In genomic region chr3:48225587-48225986, GRCh38 we compare ENCODE assay signal across 28 cellular contexts.
"Had no signal": no experiment of that assay in that cellular context is flagged by ENCODE, and none has a peak within 500 bp of the region (broad histone marks: within the 10 kb centered on the region; RNA-seq: fewer than 3 reads in every experiment).

No MANE protein-coding gene starts in this region.

- DNase-seq: activated CD4-positive, alpha-beta T cell treated with anti-CD3 and anti-CD28 coated beads for 1 hour; activated CD8-positive, alpha-beta memory T cell treated with anti-CD3 and anti-CD28 coated beads, Interleukin-2, amount 10 ng/mL, durations not matched to agents 7 days and 5 days; activated CD8-positive, alpha-beta T cell treated with anti-CD3 and anti-CD28 coated beads, Interleukin-2, amount 10 ng/mL, durations not matched to agents 7 days and 5 days; activated naive CD8-positive, alpha-beta T cell treated with anti-CD3 and anti-CD28 coated beads, Interleukin-2, amount 50 U/mL, for 24 hours; activated T-cell treated with anti-CD3 and anti-CD28 coated beads, Interleukin-2, amount 50 U/mL, for 48 hours; central memory CD4-positive, alpha-beta T cell; effector CD8-positive, alpha-beta T cell; gastrocnemius medialis; glutamatergic neuron; left ventricle myocardium inferior; nephron progenitor cell; nucleus accumbens; pancreas; retina; sigmoid colon; small intestine; stimulated activated CD4-positive, alpha-beta T cell treated with anti-CD3 and anti-CD28 coated beads, Interleukin-1b, Interleukin-23, amount 100 ng/mL, for 48 hours; stimulated activated naive CD4-positive, alpha-beta T cell treated with Interleukin-2 at 50 U/mL for 16 hours; T-helper 9 cell had no signal

- H3K9me3 Mint-ChIP-seq: activated naive CD4-positive, alpha-beta T cell treated with anti-CD3 and anti-CD28 coated beads, Interleukin-2, amount 50 U/mL, for 24 hours; activated naive CD8-positive, alpha-beta T cell treated with anti-CD3 and anti-CD28 coated beads, Interleukin-2, amount 50 U/mL, for 24 hours; activated T-helper 2 cell treated with anti-CD3 and anti-CD28 coated beads, Interferon-gamma antibody, Interleukin-2, Interleukin-4, amounts not matched to agents 10 μg/mL and 5 μg/mL and 100 μg/mL, durations not matched to agents 14 hours and 24 hours and 36 hours; dendritic cell treated with granulocyte-macrophage colony-stimulating factor and Interleukin-4, amounts not matched to agents 40 ng/mL and 50 ng/mL, for 4 days; nephron progenitor cell; T-helper 1 cell treated with Interleukin-12 subunit alpha and Interleukin-12 subunit beta and Interleukin-4 antibody, amounts not matched to agents 30 μg/mL and 1 μg/mL, for 36 hours had no signal

- H3K4me1 Mint-ChIP-seq: nephron progenitor cell had no signal

- H3K9me3 ChIP-seq: breast epithelium, gastrocnemius medialis, left ventricle myocardium inferior, pancreas, prostate gland, sigmoid colon, tibial nerve had no signal

- H3K4me3 ChIP-seq: breast epithelium, gastrocnemius medialis, left ventricle myocardium inferior, lung, pancreas, prostate gland, sigmoid colon, tibial nerve had no signal

- ATAC-seq: activated CD8-positive, alpha-beta memory T cell treated with anti-CD3 and anti-CD28 coated beads, Interleukin-2, amount 10 ng/mL, durations not matched to agents 7 days and 5 days; activated CD8-positive, alpha-beta T cell treated with anti-CD3 and anti-CD28 coated beads, Interleukin-2, amount 10 ng/mL, durations not matched to agents 7 days and 5 days; activated naive CD8-positive, alpha-beta T cell treated with anti-CD3 and anti-CD28 coated beads, Interleukin-2, amount 50 U/mL, for 24 hours; gastrocnemius medialis; pancreas had no signal

- H3K27me3 Mint-ChIP-seq: activated naive CD4-positive, alpha-beta T cell treated with anti-CD3 and anti-CD28 coated beads, Interleukin-2, amount 50 U/mL, for 24 hours; dendritic cell treated with granulocyte-macrophage colony-stimulating factor and Interleukin-4, amounts not matched to agents 40 ng/mL and 50 ng/mL, for 4 days had no signal

- H3K27me3 ChIP-seq: breast epithelium, gastrocnemius medialis, pancreas, sigmoid colon, tibial nerve had no signal

- H3K36me3 ChIP-seq: breast epithelium, gastrocnemius medialis, left ventricle myocardium inferior, pancreas, prostate gland, sigmoid colon, tibial nerve had no signal

- H3K4me3 Mint-ChIP-seq: activated CD8-positive, alpha-beta memory T cell treated with anti-CD3 and anti-CD28 coated beads, Interleukin-2, amount 10 ng/mL, durations not matched to agents 7 days and 5 days; activated CD8-positive, alpha-beta T cell treated with anti-CD3 and anti-CD28 coated beads, Interleukin-2, amount 10 ng/mL, durations not matched to agents 7 days and 5 days; activated naive CD4-positive, alpha-beta T cell treated with anti-CD3 and anti-CD28 coated beads, Interleukin-2, amount 50 U/mL, for 24 hours; activated naive CD8-positive, alpha-beta T cell treated with anti-CD3 and anti-CD28 coated beads, Interleukin-2, amount 50 U/mL, for 24 hours; dendritic cell treated with granulocyte-macrophage colony-stimulating factor and Interleukin-4, amounts not matched to agents 40 ng/mL and 50 ng/mL, for 4 days; nephron progenitor cell; T-helper 1 cell treated with Interleukin-12 subunit alpha and Interleukin-12 subunit beta and Interleukin-4 antibody, amounts not matched to agents 30 μg/mL and 1 μg/mL, for 36 hours had no signal

- H3K27ac ChIP-seq: breast epithelium, gastrocnemius medialis, left ventricle myocardium inferior, pancreas, prostate gland, sigmoid colon, tibial nerve, VCaP had no signal

- H3K36me3 Mint-ChIP-seq: activated CD8-positive, alpha-beta memory T cell treated with anti-CD3 and anti-CD28 coated beads, Interleukin-2, amount 10 ng/mL, durations not matched to agents 7 days and 5 days; activated naive CD4-positive, alpha-beta T cell treated with anti-CD3 and anti-CD28 coated beads, Interleukin-2, amount 50 U/mL, for 24 hours had no signal

- H3K4me1 ChIP-seq: breast epithelium, gastrocnemius medialis, left ventricle myocardium inferior, pancreas, prostate gland, sigmoid colon, tibial nerve had no signal

- H3K27ac Mint-ChIP-seq: activated CD8-positive, alpha-beta memory T cell treated with anti-CD3 and anti-CD28 coated beads, Interleukin-2, amount 10 ng/mL, durations not matched to agents 7 days and 5 days; activated CD8-positive, alpha-beta T cell treated with anti-CD3 and anti-CD28 coated beads, Interleukin-2, amount 10 ng/mL, durations not matched to agents 7 days and 5 days; activated naive CD4-positive, alpha-beta T cell treated with anti-CD3 and anti-CD28 coated beads, Interleukin-2, amount 50 U/mL, for 24 hours; activated naive CD8-positive, alpha-beta T cell treated with anti-CD3 and anti-CD28 coated beads, Interleukin-2, amount 50 U/mL, for 24 hours; activated T-helper 2 cell treated with anti-CD3 and anti-CD28 coated beads, Interferon-gamma antibody, Interleukin-2, Interleukin-4, amounts not matched to agents 10 μg/mL and 5 μg/mL and 100 μg/mL, durations not matched to agents 14 hours and 24 hours and 36 hours; dendritic cell treated with granulocyte-macrophage colony-stimulating factor and Interleukin-4, amounts not matched to agents 40 ng/mL and 50 ng/mL, for 4 days; nephron progenitor cell; T-helper 1 cell treated with Interleukin-12 subunit alpha and Interleukin-12 subunit beta and Interleukin-4 antibody, amounts not matched to agents 30 μg/mL and 1 μg/mL, for 36 hours had no signal
